23 cellular contexts compared by ENCODE assay signal in the genomic region with DNA sequence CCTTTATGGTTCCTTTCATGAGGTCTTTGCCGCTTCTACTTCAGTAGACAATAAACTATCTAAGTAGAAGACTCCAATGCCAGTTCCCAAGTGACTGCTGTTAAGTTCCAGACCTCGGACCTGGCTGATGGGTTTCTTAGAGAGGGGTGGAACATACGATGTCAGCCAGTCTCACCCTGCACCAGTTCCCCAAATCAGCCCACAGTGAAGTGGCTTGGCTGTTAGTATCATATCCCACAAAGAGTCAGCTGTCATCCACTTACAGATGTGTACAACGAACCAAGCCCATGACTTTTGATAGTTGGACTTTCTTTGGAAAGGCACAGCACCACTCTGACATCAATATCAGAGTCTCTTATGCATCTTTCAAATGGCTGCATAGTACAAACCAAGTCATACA. TPM values are rescaled to one million over a fixed set of nuclear protein-coding genes. Genes with fewer than 3 reads are reported as not detected.
DNase-seq lines count a peak whose midpoint lies in the region; ATAC-seq and TF ChIP-seq lines count a peak whose summit lies in the region.
"Had no signal": no experiment of that assay in that cellular context is flagged by ENCODE, and none has a peak within 500 bp of the region (broad histone marks: within the 10 kb centered on the region; RNA-seq: fewer than 3 reads in every experiment).

No MANE protein-coding gene starts in this region.

- H3K4me1 ChIP-seq in right atrium auricular region (no peaks in the 10 kb centered on the region), gastrocnemius medialis (peaks cover 0 to 17% of the 10 kb centered on the region in 2 donors), prostate gland (replicated peaks) (no peaks in the 10 kb centered on the region)
- H3K4me1 ChIP-seq: BE2C had no signal

- peak; percentile 34 for ATAC-seq in Right ventricle myocardium inferior
- no peak for ATAC-seq in gastrocnemius medialis
- ATAC-seq in HG03469 (IDR thresholded peaks at IDR 0.05; ENCODE audit: unreplicated experiment), result no peak
- ATAC-seq: HCT116 had no signal

- WGBS in prostate gland, result 96% methylated on average over 4 of the region's 4 CpGs

- no peak for TF ChIP-seq POLR2A in gastrocnemius medialis (IDR thresholded peaks at IDR 0.05)
- TF ChIP-seq POLR2A in prostate gland (IDR thresholded peaks at IDR 0.05), result no peak

- no peak for DNase-seq in Right ventricle myocardium inferior (ENCODE audit: missing footprints)
- no peak for DNase-seq in cardiac septum (ENCODE audit: low spot score)
- no peak for DNase-seq in right atrium auricular region (ENCODE audit: low spot score)
- DNase-seq in gastrocnemius medialis, result no peak
- DNase-seq in activated CD4-positive, CD25-positive, alpha-beta regulatory T cell treated with anti-CD3 and anti-CD28 coated beads, Interleukin-2, amount 50 U/mL, for 72 hours, result no peak
- DNase-seq in prostate gland (ENCODE audit: low spot score), result no peak
- DNase-seq: ACHN, BE2C, DMS153, DND-41, Karpas-422, NCI-H1105 treated with DMSO at 0.1 percent for 48 hours, NCI-H2029, NCI-H446, NCI-H524 treated with DMSO at 0.1 percent for 48 hours, NCI-H774, SHP77 had no signal

- H3K27ac ChIP-seq in right atrium auricular region (peak overlapping the region; percentile 35 to 69), gastrocnemius medialis (peak overlapping the region; percentile 59 to 69 (median 63)), prostate gland (no peak overlapping the region)
- H3K27ac ChIP-seq: 22Rv1 had no signal

- H3K9me3 ChIP-seq in right atrium auricular region (no peaks in the 10 kb centered on the region), gastrocnemius medialis (no peaks in the 10 kb centered on the region), prostate gland (no peaks in the 10 kb centered on the region)
- H3K9me3 ChIP-seq: BE2C had no signal

- no peaks in the 10 kb centered on the region for H3K36me3 ChIP-seq in right atrium auricular region
- H3K36me3 ChIP-seq in gastrocnemius medialis, result no peaks in the 10 kb centered on the region
- H3K36me3 ChIP-seq in prostate gland, result no peaks in the 10 kb centered on the region
- H3K36me3 ChIP-seq: BE2C had no signal

- H3K27me3 ChIP-seq in right atrium auricular region (no peaks in the 10 kb centered on the region), gastrocnemius medialis (no peaks in the 10 kb centered on the region), prostate gland (replicated peaks; ENCODE audit: insufficient read depth) (no peaks in the 10 kb centered on the region)
- H3K27me3 ChIP-seq: BE2C had no signal

- in situ Hi-C loops in gastrocnemius medialis (cut with MboI; ENCODE audit: low sequenced_read_pairs in 4 of 4), result no loop called here

- TF ChIP-seq CTCF in right atrium auricular region (IDR thresholded peaks at IDR 0.05) (no peak), gastrocnemius medialis (IDR thresholded peaks at IDR 0.05 in 4 of 5, conservative IDR thresholded peaks at IDR 0.05 in 1 of 5) (no peak), prostate gland (IDR thresholded peaks at IDR 0.05) (no peak)

- H3K4me3 ChIP-seq in right atrium auricular region, result no peak overlapping the region
- H3K4me3 ChIP-seq in gastrocnemius medialis, result no peak overlapping the region
- H3K4me3 ChIP-seq in prostate gland, result no peak overlapping the region

- intact Hi-C loops in Right ventricle myocardium inferior (cut with DNase I) (loop anchor here (10.0 kb wide), 1 partner anchor 49 kb away; no protein-coding TSS in a partner anchor), cardiac septum (cut with DNase I) (loop anchor here (5.0 kb wide), 1 partner anchor 46 kb away; no protein-coding TSS in a partner anchor), gastrocnemius medialis (cut with DNase I; ENCODE audit: low total_unique reads) (no loop called here), prostate gland (cut with DNase I) (no loop called here)

RNA-seq across cellular contexts. Expression of a gene that starts 8.1 kb away (rescaled TPM):
- 3.8 TPM for total RNA-seq in Right ventricle myocardium inferior
- total RNA-seq in cardiac septum, result 9.1 TPM
- total RNA-seq in right atrium auricular region, result 1 to 10 TPM; 1.1 to 2.2 TPM
- total RNA-seq in gastrocnemius medialis, result 1 to 10 TPM; 2.2 to 6.2 (median 3.4) TPM
- total RNA-seq in prostate gland, result under 1 TPM in 1 of 2 donors, not detected in 1; 0.05 TPM
- total RNA-seq: H4, HT-29, SK-MEL-5 had no signal

Comparison
In these comparisons a context has a peak if more than half of its experiments do, and no peak if none do; other contexts are left out.
1. H3K27ac ChIP-seq: peak in right atrium auricular region (2 of 2) and gastrocnemius medialis (4 of 4); none in prostate gland (0 of 2).
2. intact Hi-C loops: an anchor here in Right ventricle myocardium inferior (10.0 kb wide) and cardiac septum (5.0 kb wide); none called in gastrocnemius medialis and prostate gland.